In genomic region chr4:99062120-99062519, GRCh38 we compare ENCODE assay signal across 14 cellular contexts. TPM values are rescaled to one million over a fixed set of nuclear protein-coding genes. Genes with fewer than 3 reads are reported as not detected.
DNase-seq lines count a peak whose midpoint lies in the region; ATAC-seq and TF ChIP-seq lines count a peak whose summit lies in the region.
"Had no signal": no experiment of that assay in that cellular context is flagged by ENCODE, and none has a peak within 500 bp of the region (broad histone marks: within the 10 kb centered on the region; RNA-seq: fewer than 3 reads in every experiment).

No MANE protein-coding gene starts in this region.

- H3K79me2 ChIP-seq in OCI-LY3 (ENCODE audit: low read length): no peaks in the 10 kb centered on the region

- H3K36me3 ChIP-seq in OCI-LY3 (replicated peaks; ENCODE audit: low read depth, low read length) (peaks cover 11% of the 10 kb centered on the region), colonic mucosa (no peaks in the 10 kb centered on the region)

- H3K4me1 ChIP-seq in OCI-LY3 (ENCODE audit: low read length) (peaks cover 20% of the 10 kb centered on the region), colonic mucosa (no peaks in the 10 kb centered on the region)
- H3K4me1 ChIP-seq: neural progenitor cell had no signal

- H3K4me2 ChIP-seq in OCI-LY3 (ENCODE audit: low read length): peak overlapping the region; percentile 64
- H3K4me2 ChIP-seq: neural progenitor cell had no signal

- no peak overlapping the region for H2AFZ ChIP-seq in OCI-LY3 (ENCODE audit: low read depth, low read length)
- H2AFZ ChIP-seq: neural progenitor cell had no signal

- H3K9ac ChIP-seq in OCI-LY3 (ENCODE audit: low read length): no peak overlapping the region
- no peak overlapping the region for H3K9ac ChIP-seq in colonic mucosa (ENCODE audit: low read depth in 2 of 2, low read length in 2 of 2)
- H3K9ac ChIP-seq: neural progenitor cell had no signal

- H3K9me3 ChIP-seq in OCI-LY3 (ENCODE audit: insufficient read depth, low read length) (no peaks in the 10 kb centered on the region), colonic mucosa (no peaks in the 10 kb centered on the region)

- peak overlapping the region; percentile 51 for H3K27ac ChIP-seq in OCI-LY3 (ENCODE audit: low read length)
- H3K27ac ChIP-seq in colonic mucosa: no peak overlapping the region
- H3K27ac ChIP-seq: 22Rv1, neural progenitor cell had no signal

- no peak for TF ChIP-seq CTCF in OCI-LY3 (IDR thresholded peaks at IDR 0.05; ENCODE audit: low read depth, low read length)
- TF ChIP-seq CTCF in colonic mucosa (IDR thresholded peaks at IDR 0.05): no peak

- H3K4me3 ChIP-seq in OCI-LY3 (ENCODE audit: low read length): peak overlapping the region; percentile 32; the same call in 1 of the 2 replicates
- no peak overlapping the region for H3K4me3 ChIP-seq in colonic mucosa
- H3K4me3 ChIP-seq: neural progenitor cell had no signal

- intact Hi-C loops in colonic mucosa (cut with DNase I): no loop called here

- ATAC-seq in HG02870 (IDR thresholded peaks at IDR 0.05; ENCODE audit: unreplicated experiment): peak; percentile 41
- ATAC-seq: T-cell had no signal

- DNase-seq in NCI-H1105 treated with DMSO at 0.1 percent for 48 hours (lab: John Stamatoyannopoulos, UW): peak; percentile 1
- DNase-seq in NCI-H1105 (lab: John Stamatoyannopoulos, UW): no peak
- peak; percentile 85 for DNase-seq in myocyte (ENCODE audit: low read depth)
- no peak for DNase-seq in pons (ENCODE audit: low spot score)
- DNase-seq in activated CD4-positive, alpha-beta T cell treated with anti-CD3 and anti-CD28 coated beads for 4 hours: no peak
- DNase-seq in colonic mucosa: no peak
- DNase-seq: anterior cingulate cortex; NCI-H226; stimulated activated CD4-positive, alpha-beta T cell treated with anti-CD3 and anti-CD28 coated beads, Interleukin-2, amount 100 ng/mL, for 24 hours; T-cell had no signal

- H4K20me1 ChIP-seq in OCI-LY3 (ENCODE audit: insufficient read depth, low read length): peaks cover 3% of the 10 kb centered on the region; the same call in 1 of the 2 replicates

- no peaks in the 10 kb centered on the region for H3K27me3 ChIP-seq in OCI-LY3 (ENCODE audit: low read depth, low read length)
- H3K27me3 ChIP-seq in colonic mucosa: no peaks in the 10 kb centered on the region
- H3K27me3 ChIP-seq: neural progenitor cell had no signal

RNA-seq across cellular contexts. Expression of gene ADH5, which starts 26.5 kb away (rescaled TPM):
- total RNA-seq in myocyte (118 and 122 TPM in 2 replicates), colonic mucosa (100 to 1,000 TPM; 165 to 240 TPM)
- 125 TPM for polyA plus RNA-seq in myocyte (2012)

Comparison
In these comparisons a context has a peak if more than half of its experiments do, and no peak if none do; other contexts are left out.
1. DNase-seq: peak in NCI-H1105 treated with DMSO at 0.1 percent for 48 hours (single experiment) and myocyte (single experiment); none in NCI-H1105 (single experiment), pons (single experiment), activated CD4-positive, alpha-beta T cell treated with anti-CD3 and anti-CD28 coated beads for 4 hours (0 of 2) and colonic mucosa (single experiment).